23 cellular contexts compared by ENCODE assay signal in genomic region chr19:29565171-29565570, GRCh38. TPM values are rescaled to one million over a fixed set of nuclear protein-coding genes. Genes with fewer than 3 reads are reported as not detected.
"Had no signal": no experiment of that assay in that cellular context is flagged by ENCODE, and none has a peak within 500 bp of the region (broad histone marks: within the 10 kb centered on the region; RNA-seq: fewer than 3 reads in every experiment).

No MANE protein-coding gene starts in this region.

- H3K36me3 Mint-ChIP-seq: activated naive CD4-positive, alpha-beta T cell treated with anti-CD3 and anti-CD28 coated beads, Interleukin-2, amount 50 U/mL, for 24 hours had no signal

- ATAC-seq: K562, Panc1, Right ventricle myocardium inferior had no signal

- H3K4me3 Mint-ChIP-seq: activated naive CD4-positive, alpha-beta T cell treated with anti-CD3 and anti-CD28 coated beads, Interleukin-2, amount 50 U/mL, for 24 hours had no signal

- DNase-seq: activated CD4-positive, CD25-positive, alpha-beta regulatory T cell; activated effector memory CD4-positive, alpha-beta T cell treated with Interleukin-2 at 50 U/mL for 16 hours; activated naive CD4-positive, alpha-beta T cell; activated T-cell treated with anti-CD3 and anti-CD28 coated beads for 4 hours; aorta; central memory CD4-positive, alpha-beta T cell; Karpas-422; MM.1S; NCI-H1436 treated with DMSO at 0.1 percent for 48 hours; NCI-H2081; NCI-H510A treated with DMSO at 0.1 percent for 48 hours; NCI-H69; NK-92 treated with Interleukin-12 subunit alpha and Interleukin-12 subunit beta, amount 100 ng/mL, for 24 hours; OCI-M1; RPMI8226; T-helper 1 cell had no signal

- H3K9me3 Mint-ChIP-seq: activated naive CD4-positive, alpha-beta T cell treated with anti-CD3 and anti-CD28 coated beads, Interleukin-2, amount 50 U/mL, for 24 hours had no signal

- H3K27ac Mint-ChIP-seq: activated naive CD4-positive, alpha-beta T cell treated with anti-CD3 and anti-CD28 coated beads, Interleukin-2, amount 50 U/mL, for 24 hours had no signal

RNA-seq across cellular contexts. Expression of gene VSTM2B, which starts 39.4 kb away (rescaled TPM):
- total RNA-seq: aorta; breast epithelium; chondrocyte; K562; Right ventricle myocardium inferior; T-helper 2 cell treated with Interferon-gamma antibody and Interleukin-4, amounts not matched to agents 100 ng/mL and 5 ng/mL, for 36 hours had no signal
